ENCODE assay signal across 2 cellular contexts in the genomic region with DNA sequence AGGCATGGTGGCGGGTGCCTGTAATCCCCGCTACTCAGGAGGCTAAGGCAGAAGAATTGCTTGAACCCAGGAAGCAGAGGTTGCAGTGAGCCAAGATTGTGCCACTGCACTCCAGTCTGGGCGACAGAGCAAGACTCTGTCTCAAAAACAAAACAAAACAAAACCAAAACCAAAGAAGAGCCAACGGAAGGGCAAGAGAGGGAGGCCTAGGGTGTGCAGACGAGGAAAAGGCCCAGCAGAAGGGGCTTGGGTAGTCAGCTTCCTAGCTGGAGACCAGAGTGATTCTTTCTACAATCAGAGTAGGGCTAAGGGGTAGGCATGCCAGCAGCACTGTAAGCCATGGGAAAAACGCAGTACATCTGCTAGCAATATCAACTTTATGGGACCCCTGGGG. TPM values are rescaled to one million over a fixed set of nuclear protein-coding genes. Genes with fewer than 3 reads are reported as not detected.
"Had no signal": no experiment of that assay in that cellular context is flagged by ENCODE, and none has a peak within 500 bp of the region (broad histone marks: within the 10 kb centered on the region; RNA-seq: fewer than 3 reads in every experiment).

No MANE protein-coding gene starts in this region.

RNA-seq across cellular contexts. Expression of a gene that starts 4.0 kb away (rescaled TPM):
- total RNA-seq: kidney epithelial cell, lung microvascular endothelial cell had no signal

RNA-seq across cellular contexts. Expression of a gene that starts 37.0 kb away (rescaled TPM):
- total RNA-seq: kidney epithelial cell, lung microvascular endothelial cell had no signal
